25 cellular contexts compared by ENCODE assay signal in genomic region chr11:9651899-9652748, GRCh38. TPM values are rescaled to one million over a fixed set of nuclear protein-coding genes. Genes with fewer than 3 reads are reported as not detected.
DNase-seq lines count a peak whose midpoint lies in the region; ATAC-seq and TF ChIP-seq lines count a peak whose summit lies in the region.
"Had no signal": no experiment of that assay in that cellular context is flagged by ENCODE, and none has a peak within 500 bp of the region (broad histone marks: within the 10 kb centered on the region; RNA-seq: fewer than 3 reads in every experiment).

No MANE protein-coding gene starts in this region.

- peaks cover 0 to 7% of the 10 kb centered on the region in 2 experiments; a peak in 1 of 4 replicates for H3K4me1 ChIP-seq in SK-N-SH (ENCODE audit: control insufficient read depth in 1 of 2, insufficient read depth in 2 of 2, low read depth in 1 of 2, low read length in 1 of 2)
- H3K4me1 ChIP-seq in breast epithelium: no peaks in the 10 kb centered on the region
- no peaks in the 10 kb centered on the region for H3K4me1 ChIP-seq in mesendoderm (ENCODE audit: control insufficient read depth, low read depth, low read length)
- H3K4me1 ChIP-seq: ascending aorta, colonic mucosa, pancreas had no signal

- TF ChIP-seq RAD21 in SK-N-SH (IDR thresholded peaks at IDR 0.05; ENCODE audit: low read length): peak; percentile 10; the same call in 1 of the 2 replicates

- no peak for TF ChIP-seq POLR2A in breast epithelium (IDR thresholded peaks at IDR 0.05)

- H2BK120ac ChIP-seq in mesendoderm (ENCODE audit: low read depth, low read length): no peak overlapping the region

- H2AK5ac ChIP-seq in mesendoderm (ENCODE audit: low read length): no peak overlapping the region

- peak in 1 of 2 experiments; percentile 72; a peak in 2 of 4 replicates for TF ChIP-seq EP300 in SK-N-SH (IDR thresholded peaks at IDR 0.05; ENCODE audit: borderline replicate concordance in 1 of 2, low read depth in 1 of 2, low read length in 1 of 2)

- H3K9me3 ChIP-seq in SK-N-SH (no peaks in the 10 kb centered on the region), breast epithelium (no peaks in the 10 kb centered on the region)
- H3K9me3 ChIP-seq: colonic mucosa, esophagus squamous epithelium, pancreas had no signal

- H3K27ac ChIP-seq in SK-N-SH (ENCODE audit: low read depth in 2 of 2, low read length in 1 of 2): peak overlapping the region in 1 of 2 experiments; percentile 83; a peak in 2 of 4 replicates
- H3K27ac ChIP-seq in breast epithelium: peak overlapping the region; percentile 55 to 60
- no peak overlapping the region for H3K27ac ChIP-seq in mesendoderm (ENCODE audit: low read depth, low read length)
- H3K27ac ChIP-seq: colonic mucosa, heart right ventricle, pancreas, tibial nerve had no signal

- DNase-seq in SK-N-SH: peak; percentile 68
- no peak for DNase-seq in breast epithelium (ENCODE audit: low spot score in 2 of 2)
- peak; percentile 33 for DNase-seq in mesendoderm
- DNase-seq in NCI-H2196 treated with DMSO at 0.1 percent for 48 hours (lab: John Stamatoyannopoulos, UW; ENCODE audit: unreplicated experiment): no peak
- DNase-seq in activated naive CD4-positive, alpha-beta T cell treated with Interleukin-2 at 50 U/mL for 16 hours: no peak
- no peak for DNase-seq in NCI-H2171 (lab: John Stamatoyannopoulos, UW)
- DNase-seq: activated CD4-positive, CD25-positive, alpha-beta regulatory T cell treated with anti-CD3 and anti-CD28 coated beads, Interleukin-2, amount 50 U/mL, for 72 hours; activated effector memory CD4-positive, alpha-beta T cell treated with anti-CD3 and anti-CD28 coated beads, Interleukin-2, amount 50 U/mL, for 16 hours; C1 segment of cervical spinal cord; colonic mucosa; DMS79 treated with DMSO at 0.1 percent for 48 hours; esophagus squamous epithelium; heart right ventricle; kidney; MV-4-11; NCI-H2081 treated with DMSO at 0.1 percent for 48 hours; NCI-H774; pancreas; Right ventricle myocardium superior; T-helper 17 cell had no signal

- H3K27me3 ChIP-seq in SK-N-SH (ENCODE audit: insufficient read depth) (no peaks in the 10 kb centered on the region), breast epithelium (no peaks in the 10 kb centered on the region), mesendoderm (ENCODE audit: insufficient read depth, low read length, poor library complexity) (no peaks in the 10 kb centered on the region)
- H3K27me3 ChIP-seq: ascending aorta, colonic mucosa, esophagus squamous epithelium, heart right ventricle, pancreas, tibial nerve had no signal

- no peaks in the 10 kb centered on the region for H4K20me1 ChIP-seq in SK-N-SH (ENCODE audit: insufficient read depth)

- ATAC-seq in SK-N-SH treated with all-trans-retinoic acid at 6 μM for 48 hours (no peak), GM19023 (IDR thresholded peaks at IDR 0.05; ENCODE audit: unreplicated experiment) (no peak)
- ATAC-seq: heart right ventricle, pancreas, T-helper 17 cell had no signal

- no peak overlapping the region for H3K56ac ChIP-seq in mesendoderm (ENCODE audit: low read length)

- H4K5ac ChIP-seq in mesendoderm (ENCODE audit: low read length): no peak overlapping the region

- H3K9ac ChIP-seq in SK-N-SH: no peak overlapping the region
- H3K9ac ChIP-seq in mesendoderm (ENCODE audit: low read length): no peak overlapping the region

- H3K9me2 ChIP-seq in SK-N-SH: no peaks in the 10 kb centered on the region

- H3K36me3 ChIP-seq in SK-N-SH (replicated peaks in 1 of 2; ENCODE audit: control insufficient read depth in 1 of 2, insufficient read depth in 2 of 2, low read length in 1 of 2) (no peaks in the 10 kb centered on the region), breast epithelium (no peaks in the 10 kb centered on the region), mesendoderm (ENCODE audit: control insufficient read depth, insufficient read depth, low read length) (no peaks in the 10 kb centered on the region)
- H3K36me3 ChIP-seq: ascending aorta, colonic mucosa, esophagus squamous epithelium, heart right ventricle, pancreas, tibial nerve had no signal

- no peaks in the 10 kb centered on the region for H3F3A ChIP-seq in SK-N-SH (replicated peaks; ENCODE audit: insufficient read depth)

- no peaks in the 10 kb centered on the region for H3K79me1 ChIP-seq in mesendoderm (ENCODE audit: low read length)

- no peak overlapping the region for H4K8ac ChIP-seq in mesendoderm (ENCODE audit: low read depth, low read length)

- POLR2A ChIA-PET in SK-N-SH (lab: Yijun Ruan, JAX): no interaction called here

- no peaks in the 10 kb centered on the region for H3K79me2 ChIP-seq in SK-N-SH (ENCODE audit: insufficient read depth)
- H3K79me2 ChIP-seq in mesendoderm (ENCODE audit: control insufficient read depth, insufficient read depth, low read length): no peaks in the 10 kb centered on the region

- H3K4me3 ChIP-seq in SK-N-SH (ENCODE audit: low read depth in 2 of 2, low read length in 1 of 2) (no peak overlapping the region), breast epithelium (no peak overlapping the region), mesendoderm (ENCODE audit: low read length) (no peak overlapping the region)
- H3K4me3 ChIP-seq: ascending aorta, colonic mucosa, esophagus squamous epithelium, heart right ventricle, pancreas, smooth muscle cell, tibial nerve had no signal

- no peak overlapping the region for H2BK15ac ChIP-seq in mesendoderm (replicated peaks; ENCODE audit: low read depth)

- no peak overlapping the region for H3K23ac ChIP-seq in mesendoderm (ENCODE audit: low read length)

- TF ChIP-seq CTCF in SK-N-SH (IDR thresholded peaks at IDR 0.05): no peak
- no peak for TF ChIP-seq CTCF in breast epithelium (IDR thresholded peaks at IDR 0.05)

- H3K18ac ChIP-seq in mesendoderm (ENCODE audit: low read length): no peak overlapping the region

- no peak overlapping the region for H3K4ac ChIP-seq in mesendoderm (ENCODE audit: low read depth, low read length)

- CTCF ChIA-PET in SK-N-SH (lab: Yijun Ruan, JAX): interaction anchor here (0.6 to 1.0 kb wide), 3 partner anchors 40 to 663 kb away, joined by 3 to 4 read pairs (median 3); no protein-coding TSS in a partner anchor

- no peak overlapping the region for H2BK5ac ChIP-seq in mesendoderm (ENCODE audit: low read length)

- H2AFZ ChIP-seq in SK-N-SH (ENCODE audit: low read depth): no peak overlapping the region

- no peak overlapping the region for H3K4me2 ChIP-seq in SK-N-SH
- no peak overlapping the region for H3K4me2 ChIP-seq in mesendoderm (ENCODE audit: low read length)
- H3K4me2 ChIP-seq: smooth muscle cell had no signal

- intact Hi-C loops in breast epithelium (cut with DNase I; ENCODE audit: low total_unique reads): no loop called here

TF ChIP-seq in SK-N-SH, 30 proteins besides CTCF, POLR2A, EP300 and RAD21:
- TF ChIP-seq SIN3A (IDR thresholded peaks at IDR 0.05; ENCODE audit: borderline replicate concordance, low read depth, low read length) (no peak), ELF1 (IDR thresholded peaks at IDR 0.05) (no peak), FOXJ3 (CRISPR knock-in tag; IDR thresholded peaks at IDR 0.05) (peak; percentile 83), RCOR1 (IDR thresholded peaks at IDR 0.05; ENCODE audit: low read length) (peak; percentile 40; the same call in 1 of the 2 replicates), MXI1 (IDR thresholded peaks at IDR 0.05; ENCODE audit: low read depth, low read length) (peak; percentile 38; the same call in 1 of the 2 replicates), PBX3 (IDR thresholded peaks at IDR 0.05) (no peak), GATA2 (CRISPR knock-in tag; IDR thresholded peaks at IDR 0.05) (peak; percentile 87)
TF ChIP-seq in SK-N-SH: peak in this region for 4.

TF ChIP-seq in SK-N-SH treated with all-trans-retinoic acid at 6 μM for 48 hours, 23 proteins besides CTCF, POLR2A, EP300 and RAD21:
- TF ChIP-seq PATZ1 (CRISPR knock-in tag; IDR thresholded peaks at IDR 0.05; ENCODE audit: borderline replicate concordance) (no peak), ZNF70 (CRISPR knock-in tag; IDR thresholded peaks at IDR 0.05) (no peak), ISL1 (CRISPR knock-in tag; IDR thresholded peaks at IDR 0.05) (no peak), TOX (CRISPR knock-in tag; IDR thresholded peaks at IDR 0.05; ENCODE audit: borderline replicate concordance) (no peak), GLIS3 (CRISPR knock-in tag; IDR thresholded peaks at IDR 0.05) (no peak), ZNF565 (CRISPR knock-in tag; conservative IDR thresholded peaks at IDR 0.05; ENCODE audit: low read depth) (no peak), ARNTL (CRISPR knock-in tag; IDR thresholded peaks at IDR 0.05; ENCODE audit: borderline replicate concordance, low read depth) (no peak), RARB (CRISPR knock-in tag; IDR thresholded peaks at IDR 0.05) (no peak)

RNA-seq across cellular contexts. Expression of gene SWAP70, which starts 11.8 kb away (rescaled TPM):
- polyA plus RNA-seq in SK-N-SH (2012; rRNA removed): 10.6 and 11.9 TPM in 2 replicates
- 14.5 and 15.9 TPM in 2 replicates for polyA plus RNA-seq in SK-N-SH (2012; cell fraction: cytosol; rRNA removed)
- 3.8 and 7.6 TPM in 2 replicates for polyA plus RNA-seq in SK-N-SH (2012; cell fraction: nucleus; rRNA removed)
- 10 to 100 TPM; 36.8 to 64.5 (median 60.6) TPM for total RNA-seq in breast epithelium
- 30.9 TPM for polyA plus RNA-seq in mesendoderm (2013, experiment 1 of 2)
- 33.0 TPM for polyA plus RNA-seq in mesendoderm (2013, experiment 2 of 2)

Comparison
In these comparisons a context has a peak if more than half of its experiments do, and no peak if none do; other contexts are left out.
1. DNase-seq: peak in SK-N-SH (single experiment) and mesendoderm (single experiment); none in breast epithelium (0 of 2), NCI-H2196 treated with DMSO at 0.1 percent for 48 hours (single experiment), activated naive CD4-positive, alpha-beta T cell treated with Interleukin-2 at 50 U/mL for 16 hours (single experiment) and NCI-H2171 (single experiment).